ENCODE assay signal across 16 cellular contexts in genomic region chr22:23533771-23534191, GRCh38. TPM values are rescaled to one million over a fixed set of nuclear protein-coding genes. Genes with fewer than 3 reads are reported as not detected.
A peak's percentile ranks its signal among the peaks of the same experiment; 100 is the strongest.
DNase-seq lines count a peak whose midpoint lies in the region; ATAC-seq and TF ChIP-seq lines count a peak whose summit lies in the region.
"Had no signal": no experiment of that assay in that cellular context is flagged by ENCODE, and none has a peak within 500 bp of the region (broad histone marks: within the 10 kb centered on the region; RNA-seq: fewer than 3 reads in every experiment).

No MANE protein-coding gene starts in this region.

- no peak overlapping the region for H2BK15ac ChIP-seq in mesenchymal stem cell (ENCODE audit: low read depth, poor library complexity, severe bottlenecking)

- 26% methylated on average over 8 of the region's 8 CpGs for WGBS in mesenchymal stem cell
- 49 to 59% methylated on average over 8 of the region's 8 CpGs for WGBS in testis, 2 donors

- H3K9ac ChIP-seq in mesenchymal stem cell (ENCODE audit: low read length), result no peak overlapping the region

- no peak overlapping the region for H3K23ac ChIP-seq in mesenchymal stem cell (ENCODE audit: low read length in 2 of 2)

- H3K18ac ChIP-seq in mesenchymal stem cell (ENCODE audit: low read depth in 1 of 2, low read length in 2 of 2), result peak overlapping the region; percentile 67 to 88

- H3K27ac ChIP-seq in mesenchymal stem cell (ENCODE audit: low read length, poor library complexity, severe bottlenecking) (no peak overlapping the region), testis (peak overlapping the region; percentile 38 to 65)
- H3K27ac ChIP-seq: esophagus muscularis mucosa, tibial artery had no signal

- H3K27ac Mint-ChIP-seq in activated B cell treated with CpG ODN at 0.5 μM for 24 hours, result no peak overlapping the region
- H3K27ac Mint-ChIP-seq: activated CD4-positive, alpha-beta T cell treated with anti-CD3 and anti-CD28 coated beads, Interleukin-2, amount 10 ng/mL, durations not matched to agents 24 days and 14 days; IgD-negative memory B cell had no signal

- H3K4me2 ChIP-seq in mesenchymal stem cell (ENCODE audit: low read length, poor library complexity, severe bottlenecking), result no peak overlapping the region

- no peak overlapping the region for H2BK5ac ChIP-seq in mesenchymal stem cell (ENCODE audit: low read depth, low read length, poor library complexity, severe bottlenecking)

- peaks cover 8% of the 10 kb centered on the region for H3K27me3 Mint-ChIP-seq in activated B cell treated with CpG ODN at 0.5 μM for 24 hours
- H3K27me3 Mint-ChIP-seq: IgD-negative memory B cell had no signal

- H3K79me1 ChIP-seq in mesenchymal stem cell (replicated peaks; ENCODE audit: low read length, poor library complexity, severe bottlenecking), result no peaks in the 10 kb centered on the region

- H3K36me3 Mint-ChIP-seq in activated B cell treated with CpG ODN at 0.5 μM for 24 hours (ENCODE audit: low read depth), result no peaks in the 10 kb centered on the region
- H3K36me3 Mint-ChIP-seq: IgD-negative memory B cell had no signal

- H3K27me3 ChIP-seq in mesenchymal stem cell (ENCODE audit: control insufficient read depth in 1 of 2, insufficient read depth in 1 of 2, low read length in 2 of 2) (peaks cover 49 to 63% of the 10 kb centered on the region in 2 experiments), testis (no peaks in the 10 kb centered on the region)
- H3K27me3 ChIP-seq: esophagus muscularis mucosa had no signal

- ATAC-seq in activated B cell treated with CpG ODN at 0.5 μM for 24 hours (ENCODE audit: low read depth) (no peak), GM21529 (IDR thresholded peaks at IDR 0.05; ENCODE audit: unreplicated experiment) (no peak)

- TF ChIP-seq POLR2A in testis (IDR thresholded peaks at IDR 0.05), result no peak

- H3K4me3 ChIP-seq in mesenchymal stem cell (ENCODE audit: insufficient read depth in 1 of 2, low read depth in 1 of 2, low read length in 2 of 2) (no peak overlapping the region), testis (no peak overlapping the region)
- H3K4me3 ChIP-seq: esophagus muscularis mucosa, GM12878, tibial artery had no signal

- TF ChIP-seq CTCF in activated B cell treated with CpG ODN at 0.5 μM for 24 hours (IDR thresholded peaks at IDR 0.05) (no peak), testis (IDR thresholded peaks at IDR 0.05) (no peak)

- peak overlapping the region; percentile 69 to 89 for H2BK12ac ChIP-seq in mesenchymal stem cell (ENCODE audit: low read length in 2 of 2)

- H4K8ac ChIP-seq in mesenchymal stem cell (ENCODE audit: low read length), result peak overlapping the region; percentile 97

- no peak overlapping the region for H3K4me3 Mint-ChIP-seq in activated B cell treated with CpG ODN at 0.5 μM for 24 hours
- H3K4me3 Mint-ChIP-seq: activated CD4-positive, alpha-beta T cell treated with anti-CD3 and anti-CD28 coated beads, Interleukin-2, amount 10 ng/mL, durations not matched to agents 24 days and 14 days; central memory CD8-positive, alpha-beta T cell; IgD-negative memory B cell had no signal

- DNase-seq in activated effector memory CD4-positive, alpha-beta T cell treated with anti-CD3 and anti-CD28 coated beads, Interleukin-2, amount 50 U/mL, for 16 hours, result peak; percentile 38
- DNase-seq in activated effector memory CD4-positive, alpha-beta T cell treated with Interleukin-2 at 50 U/mL for 16 hours, result no peak
- DNase-seq in activated B cell treated with CpG ODN at 0.5 μM for 24 hours, result peak; percentile 4
- DNase-seq in mesenchymal stem cell, result no peak
- no peak for DNase-seq in testis
- DNase-seq in COLO829 (ENCODE audit: low spot score), result no peak
- no peak for DNase-seq in NCI-H1436 (lab: John Stamatoyannopoulos, UW)

- peak overlapping the region; percentile 22 to 53 for H3K4ac ChIP-seq in mesenchymal stem cell (ENCODE audit: low read depth in 1 of 2, low read length in 2 of 2)

- no peak overlapping the region for H2AFZ ChIP-seq in mesenchymal stem cell (ENCODE audit: low read depth, low read length)

- CTCF ChIA-PET in activated B cell treated with CpG ODN at 0.5 μM for 24 hours (lab: Charles Lee), result no interaction called here

- peak overlapping the region in 1 of 2 experiments; percentile 45 for H3K14ac ChIP-seq in mesenchymal stem cell (ENCODE audit: low read length in 2 of 2)

- no peak overlapping the region for H2AK5ac ChIP-seq in mesenchymal stem cell (ENCODE audit: low read length, severe bottlenecking)

- intact Hi-C loops in activated B cell treated with CpG ODN at 0.5 μM for 24 hours (cut with micrococcal nuclease), result no loop called here
- intact Hi-C loops in testis (cut with DNase I; ENCODE audit: low total_unique reads), result no loop called here

- H3K4me1 ChIP-seq in mesenchymal stem cell (ENCODE audit: control insufficient read depth, insufficient read depth, low read depth, low read length), result no peaks in the 10 kb centered on the region
- H3K4me1 ChIP-seq in testis, result peaks cover 73% of the 10 kb centered on the region

- POLR2A ChIA-PET in activated B cell treated with CpG ODN at 0.5 μM for 24 hours (lab: Charles Lee), result no interaction called here

- peak overlapping the region; percentile 86 for H2BK120ac ChIP-seq in mesenchymal stem cell (ENCODE audit: low read depth, low read length)

- peaks cover 16% of the 10 kb centered on the region for H3K4me1 Mint-ChIP-seq in activated B cell treated with CpG ODN at 0.5 μM for 24 hours
- H3K4me1 Mint-ChIP-seq: activated CD4-positive, alpha-beta T cell treated with anti-CD3 and anti-CD28 coated beads, Interleukin-2, amount 10 ng/mL, durations not matched to agents 24 days and 14 days had no signal

- H3K9me3 ChIP-seq in mesenchymal stem cell (ENCODE audit: control insufficient read depth, low read length), result no peaks in the 10 kb centered on the region
- no peaks in the 10 kb centered on the region for H3K9me3 ChIP-seq in testis
- H3K9me3 ChIP-seq: esophagus muscularis mucosa, tibial artery had no signal

- no peaks in the 10 kb centered on the region for H3K9me3 Mint-ChIP-seq in activated B cell treated with CpG ODN at 0.5 μM for 24 hours
- H3K9me3 Mint-ChIP-seq: activated CD4-positive, alpha-beta T cell treated with anti-CD3 and anti-CD28 coated beads, Interleukin-2, amount 10 ng/mL, durations not matched to agents 24 days and 14 days; central memory CD8-positive, alpha-beta T cell; IgD-negative memory B cell had no signal

- H3K36me3 ChIP-seq in mesenchymal stem cell (ENCODE audit: control insufficient read depth in 1 of 2, insufficient read depth in 2 of 2, low read depth in 1 of 2, low read length in 2 of 2) (no peaks in the 10 kb centered on the region), testis (ENCODE audit: low read depth, missing control alignments) (no peaks in the 10 kb centered on the region)
- H3K36me3 ChIP-seq: esophagus muscularis mucosa, tibial artery had no signal

- peak overlapping the region; percentile 98 for H4K91ac ChIP-seq in mesenchymal stem cell (ENCODE audit: low read length)

RNA-seq across cellular contexts. Expression of gene IGLL1, which starts 46.3 kb away (rescaled TPM):
- total RNA-seq in activated B cell treated with CpG ODN at 0.5 μM for 24 hours, result not detected in 2 replicates
- polyA plus RNA-seq in mesenchymal stem cell (2013, experiment 1 of 2), result not detected
- polyA plus RNA-seq in mesenchymal stem cell (2013, experiment 2 of 2), result not detected
- total RNA-seq in testis, result 10 to 100 TPM in 1 of 2 donors, 1 to 10 TPM in 1; 6.9 to 24.6 TPM
- 36.9 TPM for polyA plus RNA-seq in testis (ENCODE audit: insufficient read depth, low read depth, low replicate concordance)
- total RNA-seq: A673; activated CD4-positive, alpha-beta T cell treated with anti-CD3 and anti-CD28 coated beads, Interleukin-2, amount 10 ng/mL, durations not matched to agents 24 days and 14 days; esophagus muscularis mucosa; GM12878; myocyte had no signal
- polyA plus RNA-seq: GM12878, IgD-negative memory B cell had no signal

Comparison
In these comparisons a context has a peak if more than half of its experiments do, and no peak if none do; other contexts are left out.
1. DNase-seq: peak in activated effector memory CD4-positive, alpha-beta T cell treated with anti-CD3 and anti-CD28 coated beads, Interleukin-2, amount 50 U/mL, for 16 hours (single experiment) and activated B cell treated with CpG ODN at 0.5 μM for 24 hours (single experiment); none in activated effector memory CD4-positive, alpha-beta T cell treated with Interleukin-2 at 50 U/mL for 16 hours (single experiment), mesenchymal stem cell (single experiment), testis (single experiment), COLO829 (single experiment) and NCI-H1436 (single experiment).